In genomic region chr2:134724341-134724740, GRCh38 we compare ENCODE assay signal across 25 cellular contexts. TPM values are rescaled to one million over a fixed set of nuclear protein-coding genes. Genes with fewer than 3 reads are reported as not detected.
"Had no signal": no experiment of that assay in that cellular context is flagged by ENCODE, and none has a peak within 500 bp of the region (broad histone marks: within the 10 kb centered on the region; RNA-seq: fewer than 3 reads in every experiment).

No MANE protein-coding gene starts in this region.

- H3K9me3 ChIP-seq: left ventricle myocardium inferior, neutrophil, right atrium auricular region, right lobe of liver, tibial nerve, uterus had no signal

- H3K4me2 ChIP-seq: hepatocyte, smooth muscle cell had no signal

- ATAC-seq: naive thymus-derived CD4-positive, alpha-beta T cell; stimulated activated memory B cell treated with anti-CD40 and anti-IgM and Interleukin-4, amounts not matched to agents 10 μg/mL and 1 μg/mL and 100 μg/mL, for 72 hours; stimulated activated naive CD8-positive, alpha-beta T cell treated with anti-CD3 and anti-CD28 coated beads, Interleukin-15, amount 100 ng/mL, for 72 hours had no signal

- H3K27ac ChIP-seq: hepatocyte, left ventricle myocardium inferior, neutrophil, right atrium auricular region, right lobe of liver, tibial nerve, uterus had no signal

- H3K36me3 ChIP-seq: left ventricle myocardium inferior, neutrophil, right atrium auricular region, right lobe of liver, tibial nerve, uterus had no signal

- H3K9me3 Mint-ChIP-seq: natural killer cell treated with Interleukin-12 subunit alpha and Interleukin-12 subunit beta and Interleukin-15 and Interleukin-18, amount 100 ng/mL, for 72 hours; neural crest cell; stimulated activated memory B cell treated with anti-CD40 and anti-IgM and Interleukin-4, amounts not matched to agents 10 μg/mL and 1 μg/mL and 100 μg/mL, for 72 hours; stimulated activated naive CD8-positive, alpha-beta T cell treated with anti-CD3 and anti-CD28 coated beads, Interleukin-15, amount 100 ng/mL, for 72 hours had no signal

- DNase-seq: islet precursor cell; left ventricle myocardium inferior; naive thymus-derived CD4-positive, alpha-beta T cell; occipital lobe; right lobe of liver; stimulated activated CD4-positive, alpha-beta T cell treated with anti-CD3 and anti-CD28 coated beads, Interleukin-1b, Interleukin-23, amount 100 ng/mL, for 48 hours; stimulated activated CD4-positive, alpha-beta T cell treated with anti-CD3 and anti-CD28 coated beads, Interleukin-2, amount 100 ng/mL, for 48 hours; stimulated activated CD4-positive, alpha-beta T cell treated with anti-CD3 and anti-CD28 coated beads, Interleukin-4, amount 100 ng/mL, for 4 hours; stimulated activated CD8-positive, alpha-beta memory T cell treated with anti-CD3 and anti-CD28 coated beads, Interleukin-4, amount 100 ng/mL, for 48 hours; stimulated activated naive CD4-positive, alpha-beta T cell treated with Interleukin-2 at 50 U/mL for 16 hours; stimulated activated naive CD8-positive, alpha-beta T cell treated with anti-CD3 and anti-CD28 coated beads, Interleukin-15, amount 100 ng/mL, for 72 hours; uterus had no signal

- H3K27ac Mint-ChIP-seq: naive thymus-derived CD4-positive, alpha-beta T cell; natural killer cell treated with Interleukin-12 subunit alpha and Interleukin-12 subunit beta and Interleukin-15 and Interleukin-18, amount 100 ng/mL, for 72 hours; progenitor cell of endocrine pancreas; stimulated activated memory B cell treated with anti-CD40 and anti-IgM and Interleukin-4, amounts not matched to agents 10 μg/mL and 1 μg/mL and 100 μg/mL, for 72 hours; stimulated activated naive CD8-positive, alpha-beta T cell treated with anti-CD3 and anti-CD28 coated beads, Interleukin-15, amount 100 ng/mL, for 72 hours; type B pancreatic cell had no signal

- H3K4me3 Mint-ChIP-seq: naive thymus-derived CD4-positive, alpha-beta T cell; natural killer cell treated with Interleukin-12 subunit alpha and Interleukin-12 subunit beta and Interleukin-15 and Interleukin-18, amount 100 ng/mL, for 72 hours; neural crest cell; stimulated activated memory B cell treated with anti-CD40 and anti-IgM and Interleukin-4, amounts not matched to agents 10 μg/mL and 1 μg/mL and 100 μg/mL, for 72 hours; stimulated activated naive CD8-positive, alpha-beta T cell treated with anti-CD3 and anti-CD28 coated beads, Interleukin-15, amount 100 ng/mL, for 72 hours; type B pancreatic cell had no signal

- H3K27me3 ChIP-seq: right atrium auricular region had no signal

- H3K36me3 Mint-ChIP-seq: natural killer cell treated with Interleukin-12 subunit alpha and Interleukin-12 subunit beta and Interleukin-15 and Interleukin-18, amount 100 ng/mL, for 72 hours; stimulated activated memory B cell treated with anti-CD40 and anti-IgM and Interleukin-4, amounts not matched to agents 10 μg/mL and 1 μg/mL and 100 μg/mL, for 72 hours; type B pancreatic cell had no signal

- H3K4me3 ChIP-seq: hepatocyte, left ventricle myocardium inferior, lung, right atrium auricular region, right lobe of liver, smooth muscle cell, tibial nerve, uterus had no signal

- H3K4me1 ChIP-seq: right atrium auricular region, right lobe of liver, uterus had no signal

- H2AFZ ChIP-seq: hepatocyte had no signal

RNA-seq across cellular contexts. Expression of gene TMEM163, which starts 5.5 kb away (rescaled TPM):
- total RNA-seq: myocyte, osteocyte, smooth muscle cell, tibial nerve had no signal
